Comparison of ENCODE assay signal across 21 cellular contexts in genomic region chr9:34502471-34503335, GRCh38. TPM values are rescaled to one million over a fixed set of nuclear protein-coding genes. Genes with fewer than 3 reads are reported as not detected.
DNase-seq lines count a peak whose midpoint lies in the region; FAIRE-seq and TF ChIP-seq lines count a peak whose summit lies in the region.
"Had no signal": no experiment of that assay in that cellular context is flagged by ENCODE, and none has a peak within 500 bp of the region (broad histone marks: within the 10 kb centered on the region; RNA-seq: fewer than 3 reads in every experiment).

No MANE protein-coding gene starts in this region.

- no TSS peak for BruUV-seq in A673 (replicated peaks; lab: Mats Ljungman, UMichigan)

- H4K20me1 ChIP-seq in astrocyte (ENCODE audit: insufficient read depth, low read length), result no peaks in the 10 kb centered on the region

- POLR2A ChIA-PET in A673 (lab: Charles Lee; ENCODE audit: low non-redundant PET), result interaction anchor here (0.5 kb wide), 1 partner anchor 98 kb away, joined by 3 read pairs; no protein-coding TSS in a partner anchor

- peaks cover 21% of the 10 kb centered on the region for H3K4me1 Mint-ChIP-seq in astrocyte (ENCODE audit: low read depth, unreplicated experiment)
- H3K4me1 Mint-ChIP-seq: activated CD4-positive, alpha-beta T cell treated with anti-CD3 and anti-CD28 coated beads, Interleukin-2, amount 10 ng/mL, durations not matched to agents 7 days and 5 days had no signal

- CTCF ChIA-PET in A673 (lab: Charles Lee), result interaction anchor here (0.7 to 2.2 kb wide), 2 partner anchors 64 to 99 kb away, joined by 3 to 8 read pairs; no protein-coding TSS in a partner anchor

- no peaks in the 10 kb centered on the region for H3K79me2 ChIP-seq in astrocyte (ENCODE audit: insufficient read depth, low read length)

- H3K4me3 Mint-ChIP-seq in astrocyte (ENCODE audit: unreplicated experiment), result no peak overlapping the region
- H3K4me3 Mint-ChIP-seq: activated CD4-positive, alpha-beta T cell treated with anti-CD3 and anti-CD28 coated beads, Interleukin-2, amount 10 ng/mL, durations not matched to agents 7 days and 5 days had no signal

- no peak overlapping the region for H3K27ac Mint-ChIP-seq in astrocyte (ENCODE audit: unreplicated experiment)
- H3K27ac Mint-ChIP-seq: activated CD4-positive, alpha-beta T cell treated with anti-CD3 and anti-CD28 coated beads, Interleukin-2, amount 10 ng/mL, durations not matched to agents 7 days and 5 days had no signal

- FAIRE-seq in astrocyte (lab: Jason Lieb, UNC) (no peak), urothelium cell line (lab: Jason Lieb, UNC) (peak; percentile 27)
- FAIRE-seq: colon, D721Med, keratinocyte had no signal

- intact Hi-C loops in A673 (cut with micrococcal nuclease; ENCODE audit: unreplicated experiment), result loop anchor here (5.0 kb wide), 2 partner anchors 85 to 100 kb away; no protein-coding TSS in a partner anchor

- H3K36me3 ChIP-seq in astrocyte (ENCODE audit: insufficient read depth, low read length) (no peaks in the 10 kb centered on the region), A673 (ENCODE audit: insufficient read depth, low read length, poor library complexity, severe bottlenecking) (no peaks in the 10 kb centered on the region)
- H3K36me3 ChIP-seq: HAP-1, neutrophil, right atrium auricular region had no signal

- H3K27ac ChIP-seq in astrocyte (ENCODE audit: low read depth, low read length) (no peak overlapping the region), A673 (ENCODE audit: low read depth, low read length, poor library complexity, severe bottlenecking) (no peak overlapping the region)
- H3K27ac ChIP-seq: neutrophil, right atrium auricular region had no signal

- H3K9me3 Mint-ChIP-seq in astrocyte (ENCODE audit: unreplicated experiment), result peaks cover 6% of the 10 kb centered on the region
- H3K9me3 Mint-ChIP-seq: activated CD4-positive, alpha-beta T cell treated with anti-CD3 and anti-CD28 coated beads, Interleukin-2, amount 10 ng/mL, durations not matched to agents 7 days and 5 days had no signal

- TF ChIP-seq CTCF in astrocyte (IDR thresholded peaks at IDR 0.05; ENCODE audit: insufficient read depth, low read depth, low read length) (no peak), A673 (conservative IDR thresholded peaks at IDR 0.05; ENCODE audit: low read depth, low read length) (no peak)

- H3K4me3 ChIP-seq in astrocyte (ENCODE audit: insufficient read depth, low read depth, low read length) (no peak overlapping the region), A673 (ENCODE audit: low read depth, low read length, poor library complexity, severe bottlenecking) (no peak overlapping the region)
- H3K4me3 ChIP-seq: HAP-1, right atrium auricular region had no signal

- H3K27me3 ChIP-seq in astrocyte (ENCODE audit: insufficient read depth, low read length), result peaks cover 22% of the 10 kb centered on the region
- no peaks in the 10 kb centered on the region for H3K27me3 ChIP-seq in A673 (replicated peaks; ENCODE audit: insufficient read depth, low read depth, low read length, poor library complexity)
- H3K27me3 ChIP-seq: right atrium auricular region had no signal

- H3K36me3 Mint-ChIP-seq in astrocyte (ENCODE audit: low read depth, unreplicated experiment), result peaks cover 4% of the 10 kb centered on the region

- H3K27me3 Mint-ChIP-seq in astrocyte (ENCODE audit: low read depth, unreplicated experiment), result peaks cover 45% of the 10 kb centered on the region

- H2AFZ ChIP-seq in astrocyte (ENCODE audit: low read depth, low read length), result no peak overlapping the region

- no peaks in the 10 kb centered on the region for H3K9me3 ChIP-seq in astrocyte (ENCODE audit: insufficient read depth, low read depth, low read length)
- H3K9me3 ChIP-seq in A673 (ENCODE audit: low read depth, low read length, poor library complexity, severe bottlenecking), result no peaks in the 10 kb centered on the region
- H3K9me3 ChIP-seq: HAP-1, neutrophil, right atrium auricular region had no signal

- peak overlapping the region; percentile 38 for H3K4me2 ChIP-seq in astrocyte (ENCODE audit: low read length)

- peak; percentile 29 for DNase-seq in NCI-H2107 treated with DMSO at 0.1 percent for 48 hours (lab: John Stamatoyannopoulos, UW; ENCODE audit: unreplicated experiment)
- no peak for DNase-seq in NCI-H2107 (lab: John Stamatoyannopoulos, UW)
- no peak for DNase-seq in astrocyte (ENCODE audit: low read depth)
- peak; percentile 62 for DNase-seq in midbrain (lab: John Stamatoyannopoulos, UW)
- no peak for DNase-seq in urothelium cell line (ENCODE audit: low spot score)
- DNase-seq in activated CD4-positive, alpha-beta T cell treated with anti-CD3 and anti-CD28 coated beads, Interleukin-2, amount 50 U/mL, for 48 hours, result no peak
- no peak for DNase-seq in DMS 273 (lab: John Stamatoyannopoulos, UW; ENCODE audit: unreplicated experiment)
- no peak for DNase-seq in A673 (ENCODE audit: low spot score)
- DNase-seq: 8988T; activated CD4-positive, alpha-beta T cell treated with anti-CD3 and anti-CD28 coated beads, Interleukin-2, amount 10 ng/mL, durations not matched to agents 7 days and 5 days; amniotic stem cell; NCI-H1105 treated with DMSO at 0.1 percent for 48 hours; stimulated activated naive CD4-positive, alpha-beta T cell treated with Interleukin-2 at 50 U/mL for 16 hours had no signal

- H3K4me1 ChIP-seq in astrocyte (ENCODE audit: insufficient read depth, low read length) (peaks cover 14% of the 10 kb centered on the region), A673 (ENCODE audit: insufficient read depth, low read length, poor library complexity, severe bottlenecking) (no peaks in the 10 kb centered on the region)
- H3K4me1 ChIP-seq: HAP-1 had no signal

- H3K9ac ChIP-seq in astrocyte (ENCODE audit: low read length), result no peak overlapping the region

RNA-seq across cellular contexts. Expression of gene ENHO, which starts 20.1 kb away (rescaled TPM):
- total RNA-seq in astrocyte (0.55 and 1.1 TPM in 2 replicates), A673 (2021) (1.2 and 2.8 TPM in 2 replicates)
- total RNA-seq: activated CD4-positive, alpha-beta T cell treated with anti-CD3 and anti-CD28 coated beads, Interleukin-2, amount 10 ng/mL, durations not matched to agents 7 days and 5 days; fibroblast of villous mesenchyme had no signal

RNA-seq across cellular contexts. Expression of gene DNAI1, which starts 44.1 kb away (rescaled TPM):
- total RNA-seq in astrocyte (0.58 and 1.8 TPM in 2 replicates), A673 (2021) (1.4 TPM in 1 of 2 replicates, not detected in the other)
- total RNA-seq: activated CD4-positive, alpha-beta T cell treated with anti-CD3 and anti-CD28 coated beads, Interleukin-2, amount 10 ng/mL, durations not matched to agents 7 days and 5 days; G401; right atrium auricular region had no signal

RNA-seq across cellular contexts. Expression of gene FAM219A, which starts 44.3 kb away (rescaled TPM):
- 59.9 and 63.5 TPM in 2 replicates for total RNA-seq in astrocyte
- 62.1 and 63.3 TPM in 2 replicates for total RNA-seq in A673 (2021)

Comparison
In these comparisons a context has a peak if more than half of its experiments do, and no peak if none do; other contexts are left out.
1. DNase-seq: peak in NCI-H2107 treated with DMSO at 0.1 percent for 48 hours (single experiment) and midbrain (single experiment); none in NCI-H2107 (single experiment), astrocyte (single experiment), urothelium cell line (single experiment), activated CD4-positive, alpha-beta T cell treated with anti-CD3 and anti-CD28 coated beads, Interleukin-2, amount 50 U/mL, for 48 hours (0 of 2), DMS 273 (single experiment) and A673 (single experiment).